In the genomic region with DNA sequence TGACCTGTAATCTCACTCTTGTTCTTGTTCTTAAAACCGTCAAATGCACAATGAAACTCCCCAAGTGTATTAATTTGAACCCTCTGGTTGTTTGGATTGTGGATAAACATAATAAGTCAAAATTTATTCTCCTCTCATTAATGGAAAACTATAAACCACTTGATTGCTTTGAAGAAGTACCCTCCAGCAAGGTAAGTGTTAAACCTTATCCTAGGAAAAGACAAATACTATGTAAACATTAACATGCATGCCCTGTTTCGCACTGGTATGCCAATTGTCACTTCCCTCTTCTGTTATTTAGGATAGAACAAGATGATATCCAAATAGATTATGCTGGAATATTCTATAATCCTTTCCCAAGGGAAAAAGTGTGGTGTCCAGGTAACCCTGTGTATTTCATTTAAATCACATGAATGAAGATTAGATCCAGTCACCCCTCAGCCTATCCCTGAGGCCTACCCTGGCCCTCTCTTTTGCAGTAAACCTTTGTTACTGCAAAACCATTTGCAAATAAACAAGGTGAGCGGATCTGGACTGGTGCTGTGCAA, we compare ENCODE assay signal across 8 cellular contexts. TPM values are rescaled to one million over a fixed set of nuclear protein-coding genes. Genes with fewer than 3 reads are reported as not detected.
DNase-seq lines count a peak whose midpoint lies in the region; ATAC-seq and TF ChIP-seq lines count a peak whose summit lies in the region.

No MANE protein-coding gene starts in this region.

- peak overlapping the region; percentile 95 for H3K4me3 ChIP-seq in lower leg skin (ENCODE audit: low read depth, poor library complexity, severe bottlenecking)
- peak overlapping the region; percentile 70 to 97 (median 84) for H3K4me3 ChIP-seq in transverse colon

- in situ Hi-C loops in transverse colon (cut with MboI; ENCODE audit: low pct_ligation_motif_present in 1 of 4, low pct_unique_long_range_greater_than_20kb in 1 of 4, low sequenced_read_pairs in 3 of 4) = no loop called here

- no peak for ATAC-seq in activated T-cell treated with anti-CD3 and anti-CD28 coated beads, Interleukin-2, amount 50 U/mL, for 4 hours
- ATAC-seq in GM21367 (IDR thresholded peaks at IDR 0.05; ENCODE audit: unreplicated experiment) = no peak

- peaks cover 3 to 16% (median 12%) of the 10 kb centered on the region in 4 donors for H3K4me1 ChIP-seq in transverse colon

- H3K27me3 Mint-ChIP-seq in activated T-cell treated with anti-CD3 and anti-CD28 coated beads, Interleukin-2, amount 50 U/mL, for 4 hours (ENCODE audit: low read depth) = no peaks in the 10 kb centered on the region

- TF ChIP-seq CTCF in lower leg skin (IDR thresholded peaks at IDR 0.05) (no peak), transverse colon (IDR thresholded peaks at IDR 0.05) (no peak)

- no peaks in the 10 kb centered on the region for H3K9me3 ChIP-seq in transverse colon

- H3K4me1 Mint-ChIP-seq in activated T-cell treated with anti-CD3 and anti-CD28 coated beads, Interleukin-2, amount 50 U/mL, for 4 hours (ENCODE audit: low read depth) = peaks cover 35% of the 10 kb centered on the region

- intact Hi-C loops in lower leg skin (cut with DNase I; ENCODE audit: low total_unique reads) = no loop called here
- intact Hi-C loops in transverse colon (cut with DNase I; ENCODE audit: low total_unique reads) = no loop called here

- peaks cover 9% of the 10 kb centered on the region for H3K9me3 Mint-ChIP-seq in activated T-cell treated with anti-CD3 and anti-CD28 coated beads, Interleukin-2, amount 50 U/mL, for 4 hours

- 28 to 30% methylated on average over 3 of the region's 3 CpGs for WGBS in lower leg skin, 2 donors
- 25 to 51% methylated on average over 2 to 3 of the region's 3 CpGs for WGBS in transverse colon (ENCODE audit: low coverage in 1 of 2), 2 donors

- H3K27me3 ChIP-seq in transverse colon = no peaks in the 10 kb centered on the region

- peaks cover 0 to 8% (median 4%) of the 10 kb centered on the region in 4 donors for H3K36me3 ChIP-seq in transverse colon

- TF ChIP-seq EP300 in transverse colon (IDR thresholded peaks at IDR 0.05; ENCODE audit: low read depth) = no peak

- peak overlapping the region; percentile 91 for H3K4me3 Mint-ChIP-seq in activated T-cell treated with anti-CD3 and anti-CD28 coated beads, Interleukin-2, amount 50 U/mL, for 4 hours

- peak overlapping the region; percentile 92 for H3K27ac ChIP-seq in angular gyrus (ENCODE audit: low read depth, low read length)
- peak overlapping the region; percentile 97 to 100 (median 98) for H3K27ac ChIP-seq in transverse colon

- DNase-seq in activated T-cell treated with anti-CD3 and anti-CD28 coated beads, Interleukin-2, amount 50 U/mL, for 4 hours = no peak
- no peak for DNase-seq in activated T-cell treated with anti-CD3 and anti-CD28 coated beads for 4 hours
- no peak for DNase-seq in lower leg skin (ENCODE audit: low spot score in 2 of 2)
- DNase-seq in transverse colon = no peak
- DNase-seq in activated CD4-positive, alpha-beta T cell treated with anti-CD3 and anti-CD28 coated beads for 1 hour = no peak
- DNase-seq in NCI-H1092 (lab: John Stamatoyannopoulos, UW) = no peak

- peaks cover 19% of the 10 kb centered on the region for H3K36me3 Mint-ChIP-seq in activated T-cell treated with anti-CD3 and anti-CD28 coated beads, Interleukin-2, amount 50 U/mL, for 4 hours (ENCODE audit: insufficient read depth)

- no peak for TF ChIP-seq POLR2A in lower leg skin (IDR thresholded peaks at IDR 0.05)
- TF ChIP-seq POLR2A in transverse colon (IDR thresholded peaks at IDR 0.05) = no peak

RNA-seq across cellular contexts. Expression of gene ADI1, which starts 1.3 kb away (rescaled TPM):
- 10 to 100 TPM; 25.6 to 28.4 (median 25.7) TPM for total RNA-seq in activated T-cell treated with anti-CD3 and anti-CD28 coated beads, Interleukin-2, amount 50 U/mL, for 4 hours
- total RNA-seq in lower leg skin (10 to 100 TPM; 29.1 to 55.5 (median 44.1) TPM), transverse colon (100 to 1,000 TPM in 1 of 4 donors, 10 to 100 TPM in 3; 44.1 to 110 (median 78.1) TPM)

RNA-seq across cellular contexts. Expression of gene RNASEH1, which starts 40.1 kb away (rescaled TPM):
- 10 to 100 TPM; 34.0 to 36.7 (median 36.0) TPM for total RNA-seq in activated T-cell treated with anti-CD3 and anti-CD28 coated beads, Interleukin-2, amount 50 U/mL, for 4 hours
- total RNA-seq in lower leg skin = 10 to 100 TPM; 10.7 to 17.1 (median 14.4) TPM
- 10 to 100 TPM in 2 of 4 donors, 1 to 10 TPM in 2; 7.4 to 12.4 (median 11.0) TPM for total RNA-seq in transverse colon

RNA-seq across cellular contexts. Expression of gene RPS7, which starts 57.0 kb away (rescaled TPM):
- 1,000 to 10,000 TPM; 1,876 to 2,075 (median 2,071) TPM for total RNA-seq in activated T-cell treated with anti-CD3 and anti-CD28 coated beads, Interleukin-2, amount 50 U/mL, for 4 hours
- 1,000 to 10,000 TPM; 1,759 to 5,685 (median 2,637) TPM for total RNA-seq in lower leg skin
- total RNA-seq in transverse colon = 1,000 to 10,000 TPM; 1,279 to 3,433 (median 2,045) TPM
